1 cellular context compared by ENCODE assay signal in genomic region chr1:197884173-197884572, GRCh38.
A peak's percentile ranks its signal among the peaks of the same experiment; 100 is the strongest.
TF ChIP-seq lines count a peak whose summit lies in the region.

No MANE protein-coding gene starts in this region.

TF ChIP-seq in HepG2, 621 proteins besides CTCF, POLR2A, EP300 and RAD21 (continued from another document and continues in another):
- TF ChIP-seq, protein P1, sequence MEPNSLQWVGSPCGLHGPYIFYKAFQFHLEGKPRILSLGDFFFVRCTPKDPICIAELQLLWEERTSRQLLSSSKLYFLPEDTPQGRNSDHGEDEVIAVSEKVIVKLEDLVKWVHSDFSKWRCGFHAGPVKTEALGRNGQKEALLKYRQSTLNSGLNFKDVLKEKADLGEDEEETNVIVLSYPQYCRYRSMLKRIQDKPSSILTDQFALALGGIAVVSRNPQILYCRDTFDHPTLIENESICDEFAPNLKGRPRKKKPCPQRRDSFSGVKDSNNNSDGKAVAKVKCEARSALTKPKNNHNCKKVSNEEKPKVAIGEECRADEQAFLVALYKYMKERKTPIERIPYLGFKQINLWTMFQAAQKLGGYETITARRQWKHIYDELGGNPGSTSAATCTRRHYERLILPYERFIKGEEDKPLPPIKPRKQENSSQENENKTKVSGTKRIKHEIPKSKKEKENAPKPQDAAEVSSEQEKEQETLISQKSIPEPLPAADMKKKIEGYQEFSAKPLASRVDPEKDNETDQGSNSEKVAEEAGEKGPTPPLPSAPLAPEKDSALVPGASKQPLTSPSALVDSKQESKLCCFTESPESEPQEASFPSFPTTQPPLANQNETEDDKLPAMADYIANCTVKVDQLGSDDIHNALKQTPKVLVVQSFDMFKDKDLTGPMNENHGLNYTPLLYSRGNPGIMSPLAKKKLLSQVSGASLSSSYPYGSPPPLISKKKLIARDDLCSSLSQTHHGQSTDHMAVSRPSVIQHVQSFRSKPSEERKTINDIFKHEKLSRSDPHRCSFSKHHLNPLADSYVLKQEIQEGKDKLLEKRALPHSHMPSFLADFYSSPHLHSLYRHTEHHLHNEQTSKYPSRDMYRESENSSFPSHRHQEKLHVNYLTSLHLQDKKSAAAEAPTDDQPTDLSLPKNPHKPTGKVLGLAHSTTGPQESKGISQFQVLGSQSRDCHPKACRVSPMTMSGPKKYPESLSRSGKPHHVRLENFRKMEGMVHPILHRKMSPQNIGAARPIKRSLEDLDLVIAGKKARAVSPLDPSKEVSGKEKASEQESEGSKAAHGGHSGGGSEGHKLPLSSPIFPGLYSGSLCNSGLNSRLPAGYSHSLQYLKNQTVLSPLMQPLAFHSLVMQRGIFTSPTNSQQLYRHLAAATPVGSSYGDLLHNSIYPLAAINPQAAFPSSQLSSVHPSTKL (CRISPR knock-in tag; IDR thresholded peaks at IDR 0.05) = peak; percentile 95
- no peak for TF ChIP-seq ZNF253 (CRISPR knock-in tag; IDR thresholded peaks at IDR 0.05; ENCODE audit: borderline replicate concordance)
- TF ChIP-seq ZNF550 (CRISPR knock-in tag; IDR thresholded peaks at IDR 0.05; ENCODE audit: borderline replicate concordance) = no peak
- TF ChIP-seq, protein P2, sequence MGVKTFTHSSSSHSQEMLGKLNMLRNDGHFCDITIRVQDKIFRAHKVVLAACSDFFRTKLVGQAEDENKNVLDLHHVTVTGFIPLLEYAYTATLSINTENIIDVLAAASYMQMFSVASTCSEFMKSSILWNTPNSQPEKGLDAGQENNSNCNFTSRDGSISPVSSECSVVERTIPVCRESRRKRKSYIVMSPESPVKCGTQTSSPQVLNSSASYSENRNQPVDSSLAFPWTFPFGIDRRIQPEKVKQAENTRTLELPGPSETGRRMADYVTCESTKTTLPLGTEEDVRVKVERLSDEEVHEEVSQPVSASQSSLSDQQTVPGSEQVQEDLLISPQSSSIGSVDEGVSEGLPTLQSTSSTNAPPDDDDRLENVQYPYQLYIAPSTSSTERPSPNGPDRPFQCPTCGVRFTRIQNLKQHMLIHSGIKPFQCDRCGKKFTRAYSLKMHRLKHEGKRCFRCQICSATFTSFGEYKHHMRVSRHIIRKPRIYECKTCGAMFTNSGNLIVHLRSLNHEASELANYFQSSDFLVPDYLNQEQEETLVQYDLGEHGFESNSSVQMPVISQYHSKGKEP (CRISPR knock-in tag; IDR thresholded peaks at IDR 0.05) = no peak
- no peak for TF ChIP-seq BRCA1 (CRISPR knock-in tag; IDR thresholded peaks at IDR 0.05)
- TF ChIP-seq ZNF891 (CRISPR knock-in tag; IDR thresholded peaks at IDR 0.05) = no peak
- TF ChIP-seq ZNF136 (CRISPR knock-in tag; IDR thresholded peaks at IDR 0.05; ENCODE audit: low read depth) = peak; percentile 73; the same call in 1 of the 2 replicates
- TF ChIP-seq ZNF709 (CRISPR knock-in tag; IDR thresholded peaks at IDR 0.05) = no peak
- peak; percentile 73 for TF ChIP-seq BORCS8-MEF2B (CRISPR knock-in tag; IDR thresholded peaks at IDR 0.05)
- TF ChIP-seq, protein P3, sequence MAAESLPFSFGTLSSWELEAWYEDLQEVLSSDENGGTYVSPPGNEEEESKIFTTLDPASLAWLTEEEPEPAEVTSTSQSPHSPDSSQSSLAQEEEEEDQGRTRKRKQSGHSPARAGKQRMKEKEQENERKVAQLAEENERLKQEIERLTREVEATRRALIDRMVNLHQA (CRISPR knock-in tag; IDR thresholded peaks at IDR 0.05) = no peak
- TF ChIP-seq REPIN1 (CRISPR knock-in tag; IDR thresholded peaks at IDR 0.05; ENCODE audit: borderline replicate concordance, low read depth) = peak; percentile 83; the same call in 1 of the 2 replicates
- peak; percentile 72; the same call in 1 of the 2 replicates for TF ChIP-seq FOXC1 (CRISPR knock-in tag; IDR thresholded peaks at IDR 0.05; ENCODE audit: borderline replicate concordance)
- no peak for TF ChIP-seq NR1H2 (CRISPR knock-in tag; IDR thresholded peaks at IDR 0.05; ENCODE audit: borderline replicate concordance, low read depth)
- no peak for TF ChIP-seq ISX (CRISPR knock-in tag; conservative IDR thresholded peaks at IDR 0.05)
- no peak for TF ChIP-seq ZNF232 (CRISPR knock-in tag; IDR thresholded peaks at IDR 0.05; ENCODE audit: borderline replicate concordance)
- no peak for TF ChIP-seq ZNF274 (CRISPR knock-in tag; IDR thresholded peaks at IDR 0.05)
- TF ChIP-seq ZNF337 (CRISPR knock-in tag; IDR thresholded peaks at IDR 0.05; ENCODE audit: borderline replicate concordance, low read depth) = no peak
- TF ChIP-seq POLR2AphosphoS2 (IDR thresholded peaks at IDR 0.05; ENCODE audit: low read depth, low read length) = no peak
- TF ChIP-seq ZNF451 (CRISPR knock-in tag; IDR thresholded peaks at IDR 0.05) = no peak; the same call in 1 of the 2 replicates
- peak; percentile 66 for TF ChIP-seq HOXA3 (CRISPR knock-in tag; IDR thresholded peaks at IDR 0.05)
- TF ChIP-seq ZSCAN9 (CRISPR knock-in tag; IDR thresholded peaks at IDR 0.05; ENCODE audit: borderline replicate concordance) = 0 out of 2 replicates have a peak, but pooled peaks have one; percentile 44
- peak; percentile 30; the same call in 1 of the 2 replicates for TF ChIP-seq ONECUT2 (CRISPR knock-in tag; IDR thresholded peaks at IDR 0.05)
- no peak for TF ChIP-seq DPF2 (CRISPR knock-in tag; IDR thresholded peaks at IDR 0.05; ENCODE audit: borderline replicate concordance, low read depth)
- no peak for TF ChIP-seq ZNF615 (CRISPR knock-in tag; IDR thresholded peaks at IDR 0.05; ENCODE audit: borderline replicate concordance)
- TF ChIP-seq PHF8 (CRISPR knock-in tag; IDR thresholded peaks at IDR 0.05) = peak; percentile 20; the same call in 1 of the 2 replicates
- no peak for TF ChIP-seq GATAD1 (CRISPR knock-in tag; IDR thresholded peaks at IDR 0.05)
- TF ChIP-seq AGO1 (IDR thresholded peaks at IDR 0.05; ENCODE audit: low read depth, low read length, poor library complexity, severe bottlenecking) = no peak
- TF ChIP-seq ZNF607 (CRISPR knock-in tag; IDR thresholded peaks at IDR 0.05; ENCODE audit: borderline replicate concordance) = no peak
- TF ChIP-seq TRIM24 (CRISPR knock-in tag; IDR thresholded peaks at IDR 0.05) = no peak
- no peak for TF ChIP-seq ZNF101 (CRISPR knock-in tag; IDR thresholded peaks at IDR 0.05; ENCODE audit: borderline replicate concordance, low read depth)
- TF ChIP-seq HNRNPL (IDR thresholded peaks at IDR 0.05; ENCODE audit: low read depth, low read length) = no peak
- TF ChIP-seq ZNF879 (CRISPR knock-in tag; IDR thresholded peaks at IDR 0.05) = no peak
- TF ChIP-seq ZNF512B (CRISPR knock-in tag; IDR thresholded peaks at IDR 0.05; ENCODE audit: borderline replicate concordance) = no peak
- no peak for TF ChIP-seq ZNF674 (CRISPR knock-in tag; IDR thresholded peaks at IDR 0.05; ENCODE audit: low read depth)
- peak; percentile 70 for TF ChIP-seq MED1 (CRISPR knock-in tag; IDR thresholded peaks at IDR 0.05)
- TF ChIP-seq, protein P4, sequence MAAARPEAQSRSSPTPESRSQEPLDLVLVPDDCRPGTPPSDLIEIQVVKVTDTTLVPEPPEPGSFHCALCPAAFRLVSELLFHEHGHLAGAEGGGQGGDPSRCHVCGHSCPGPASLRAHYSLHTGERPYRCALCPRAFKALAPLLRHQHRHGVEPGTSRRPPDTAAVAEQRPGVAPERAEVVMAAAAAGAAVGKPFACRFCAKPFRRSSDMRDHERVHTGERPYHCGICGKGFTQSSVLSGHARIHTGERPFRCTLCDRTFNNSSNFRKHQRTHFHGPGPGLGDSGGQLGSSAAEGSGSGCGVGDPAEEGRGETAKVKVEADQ (CRISPR knock-in tag; IDR thresholded peaks at IDR 0.05; ENCODE audit: borderline replicate concordance) = no peak
- peak; percentile 88 for TF ChIP-seq TBL1XR1 (IDR thresholded peaks at IDR 0.05; ENCODE audit: borderline replicate concordance, low read length, partially characterized antibody)
- no peak for TF ChIP-seq SP140L (CRISPR knock-in tag; IDR thresholded peaks at IDR 0.05; ENCODE audit: borderline replicate concordance)
- no peak; the same call in 1 of the 2 replicates for TF ChIP-seq PRMT3 (CRISPR knock-in tag; IDR thresholded peaks at IDR 0.05; ENCODE audit: borderline replicate concordance, low read depth)
- TF ChIP-seq NAIF1 (CRISPR knock-in tag; IDR thresholded peaks at IDR 0.05; ENCODE audit: borderline replicate concordance) = no peak
- peak; percentile 39; the same call in 1 of the 2 replicates for TF ChIP-seq TFAP4 (IDR thresholded peaks at IDR 0.05; ENCODE audit: borderline replicate concordance, low read depth)
- TF ChIP-seq SYNCRIP (IDR thresholded peaks at IDR 0.05; ENCODE audit: insufficient read depth, low read depth, low read length) = no peak
- peak; percentile 97 for TF ChIP-seq SP5 (CRISPR knock-in tag; IDR thresholded peaks at IDR 0.05; ENCODE audit: borderline replicate concordance, low read depth)
- TF ChIP-seq SAP130 (CRISPR knock-in tag; IDR thresholded peaks at IDR 0.05; ENCODE audit: low read depth) = peak; percentile 70
- TF ChIP-seq, protein P5, sequence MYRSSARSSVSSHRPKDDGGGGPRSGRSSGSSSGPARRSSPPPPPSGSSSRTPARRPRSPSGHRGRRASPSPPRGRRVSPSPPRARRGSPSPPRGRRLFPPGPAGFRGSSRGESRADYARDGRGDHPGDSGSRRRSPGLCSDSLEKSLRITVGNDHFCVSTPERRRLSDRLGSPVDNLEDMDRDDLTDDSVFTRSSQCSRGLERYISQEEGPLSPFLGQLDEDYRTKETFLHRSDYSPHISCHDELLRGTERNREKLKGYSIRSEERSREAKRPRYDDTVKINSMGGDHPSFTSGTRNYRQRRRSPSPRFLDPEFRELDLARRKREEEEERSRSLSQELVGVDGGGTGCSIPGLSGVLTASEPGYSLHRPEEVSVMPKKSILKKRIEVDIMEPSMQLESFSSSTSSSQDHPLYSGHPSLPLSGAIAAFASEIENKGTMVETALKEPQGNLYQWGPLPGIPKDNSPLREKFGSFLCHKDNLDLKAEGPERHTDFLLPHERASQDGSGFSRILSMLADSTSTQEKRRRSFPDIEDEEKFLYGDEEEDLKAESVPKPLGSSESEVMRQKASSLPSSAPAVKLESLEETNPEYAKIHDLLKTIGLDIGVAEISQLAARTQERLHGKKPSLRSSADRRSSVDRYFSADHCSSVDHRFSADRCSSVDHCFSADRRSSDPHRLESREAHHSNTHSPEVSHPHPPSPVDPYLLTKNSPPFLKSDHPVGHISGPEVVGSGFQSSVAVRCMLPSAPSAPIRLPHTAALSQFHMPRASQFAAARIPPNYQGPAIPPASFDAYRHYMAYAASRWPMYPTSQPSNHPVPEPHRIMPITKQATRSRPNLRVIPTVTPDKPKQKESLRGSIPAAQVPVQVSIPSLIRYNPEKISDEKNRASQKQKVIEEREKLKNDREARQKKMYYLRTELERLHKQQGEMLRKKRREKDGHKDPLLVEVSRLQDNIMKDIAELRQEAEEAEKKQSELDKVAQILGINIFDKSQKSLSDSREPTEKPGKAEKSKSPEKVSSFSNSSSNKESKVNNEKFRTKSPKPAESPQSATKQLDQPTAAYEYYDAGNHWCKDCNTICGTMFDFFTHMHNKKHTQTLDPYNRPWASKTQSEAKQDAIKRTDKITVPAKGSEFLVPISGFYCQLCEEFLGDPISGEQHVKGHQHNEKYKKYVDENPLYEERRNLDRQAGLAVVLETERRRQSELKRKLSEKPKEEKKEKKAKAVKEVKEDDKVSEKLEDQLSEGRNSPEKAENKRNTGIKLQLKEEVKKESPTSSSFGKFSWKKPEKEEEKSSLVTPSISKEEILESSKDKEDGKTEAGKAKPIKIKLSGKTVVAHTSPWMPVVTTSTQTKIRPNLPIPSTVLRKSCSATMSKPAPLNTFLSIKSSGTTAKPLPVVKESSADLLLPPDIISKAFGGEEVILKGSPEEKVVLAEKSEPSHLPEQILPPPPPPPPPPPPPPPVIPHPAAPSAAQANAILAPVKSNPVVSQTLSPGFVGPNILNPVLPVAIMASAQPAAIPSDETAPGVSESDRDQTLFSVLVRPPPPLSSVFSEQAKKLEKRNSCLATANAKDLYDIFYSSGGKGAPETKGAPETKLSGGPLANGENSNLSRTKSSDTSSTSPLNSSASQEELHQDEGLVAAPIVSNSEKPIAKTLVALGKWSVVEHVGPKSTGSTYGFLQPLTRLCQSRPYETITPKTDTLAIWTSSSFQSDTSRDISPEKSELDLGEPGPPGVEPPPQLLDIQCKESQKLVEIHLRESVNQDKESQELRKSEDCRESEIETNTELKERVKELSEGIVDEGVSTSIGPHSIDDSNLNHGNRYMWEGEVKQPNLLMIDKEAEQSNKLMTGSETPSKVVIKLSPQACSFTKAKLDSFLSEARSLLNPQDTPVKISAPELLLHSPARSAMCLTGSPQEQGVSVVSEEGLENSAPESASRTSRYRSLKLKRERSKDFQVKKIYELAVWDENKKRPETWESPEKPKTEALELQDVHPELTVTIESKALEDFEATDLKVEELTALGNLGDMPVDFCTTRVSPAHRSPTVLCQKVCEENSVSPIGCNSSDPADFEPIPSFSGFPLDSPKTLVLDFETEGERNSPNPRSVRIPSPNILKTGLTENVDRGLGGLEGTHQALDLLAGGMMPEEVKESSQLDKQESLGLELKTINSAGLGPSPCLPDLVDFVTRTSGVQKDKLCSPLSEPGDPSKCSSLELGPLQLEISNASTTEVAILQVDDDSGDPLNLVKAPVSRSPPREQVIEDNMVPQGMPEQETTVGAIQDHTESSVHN (CRISPR knock-in tag; IDR thresholded peaks at IDR 0.05) = no peak
- no peak for TF ChIP-seq JUN (CRISPR knock-in tag; IDR thresholded peaks at IDR 0.05)
